9 cellular contexts compared by ENCODE assay signal in the genomic region with DNA sequence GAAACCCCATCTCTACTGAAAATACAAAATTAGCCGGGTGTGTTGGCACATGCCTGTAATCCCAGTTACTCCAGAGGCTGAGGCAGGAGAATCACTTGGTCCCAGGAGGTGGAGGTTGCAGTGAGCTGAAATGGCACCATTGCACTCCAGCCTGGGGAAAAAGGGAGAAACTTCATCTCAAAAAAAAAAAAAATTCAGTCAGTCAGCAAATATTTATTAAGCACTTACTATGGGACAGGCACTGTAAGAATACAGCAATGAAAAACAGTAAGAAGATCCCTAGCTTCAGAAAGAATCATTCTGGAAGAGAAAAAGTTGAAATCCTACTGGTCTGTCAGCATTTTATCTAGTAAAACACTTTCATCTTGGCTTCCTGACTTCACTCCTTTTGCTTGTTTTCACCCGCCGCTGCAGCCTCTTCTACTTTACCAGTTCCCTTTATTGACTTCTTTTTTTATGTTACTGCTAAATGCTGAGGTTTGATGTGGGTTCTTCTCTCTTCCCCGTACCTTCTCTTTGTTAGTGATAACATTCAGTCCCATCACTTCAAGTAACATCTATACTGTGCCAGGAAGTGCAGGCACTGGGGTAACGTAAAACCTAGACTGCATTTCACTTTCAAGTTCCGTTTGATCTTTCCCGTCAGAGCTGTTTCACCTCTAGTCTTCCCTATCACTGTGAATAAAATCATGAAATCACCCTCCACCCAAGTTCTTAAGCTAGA. TPM values are rescaled to one million over a fixed set of nuclear protein-coding genes. Genes with fewer than 3 reads are reported as not detected.
DNase-seq lines count a peak whose midpoint lies in the region; ATAC-seq and TF ChIP-seq lines count a peak whose summit lies in the region.
"Had no signal": no experiment of that assay in that cellular context is flagged by ENCODE, and none has a peak within 500 bp of the region (broad histone marks: within the 10 kb centered on the region; RNA-seq: fewer than 3 reads in every experiment).

No MANE protein-coding gene starts in this region.

- TF ChIP-seq POLR2A in Peyer's patch (IDR thresholded peaks at IDR 0.05) (no peak), esophagus muscularis mucosa (IDR thresholded peaks at IDR 0.05; ENCODE audit: low read depth) (no peak), transverse colon (IDR thresholded peaks at IDR 0.05) (no peak)

- peak overlapping the region in 2 of 4 donors; percentile 63 to 72 for H3K27ac ChIP-seq in Peyer's patch
- no peak overlapping the region for H3K27ac ChIP-seq in esophagus muscularis mucosa (replicated peaks in 1 of 4)
- no peak overlapping the region for H3K27ac ChIP-seq in transverse colon
- H3K27ac ChIP-seq: epithelial cell of prostate had no signal

- H3K4me3 ChIP-seq in Peyer's patch (no peak overlapping the region), esophagus muscularis mucosa (no peak overlapping the region), transverse colon (no peak overlapping the region)

- intact Hi-C loops in esophagus muscularis mucosa (cut with DNase I) (no loop called here), transverse colon (cut with DNase I; ENCODE audit: low total_unique reads) (no loop called here)

- peaks cover 0 to 5% (median 2%) of the 10 kb centered on the region in 4 donors for H3K4me1 ChIP-seq in Peyer's patch
- H3K4me1 ChIP-seq in esophagus muscularis mucosa = no peaks in the 10 kb centered on the region
- H3K4me1 ChIP-seq in transverse colon = no peaks in the 10 kb centered on the region

- in situ Hi-C loops in transverse colon (cut with MboI; ENCODE audit: low pct_ligation_motif_present in 1 of 4, low pct_unique_long_range_greater_than_20kb in 1 of 4, low sequenced_read_pairs in 3 of 4) = no loop called here

- H3K27me3 ChIP-seq in Peyer's patch (no peaks in the 10 kb centered on the region), esophagus muscularis mucosa (no peaks in the 10 kb centered on the region), transverse colon (no peaks in the 10 kb centered on the region)

- peak in 2 of 3 donors; percentile 66 to 77 for DNase-seq in Peyer's patch
- DNase-seq in central memory CD4-positive, alpha-beta T cell = peak; percentile 82
- DNase-seq in dedifferentiated amniotic fluid mesenchymal stem cell (ENCODE audit: extremely low spot score) = no peak
- DNase-seq in esophagus muscularis mucosa (ENCODE audit: extremely low spot score) = no peak
- no peak for DNase-seq in transverse colon
- no peak for DNase-seq in NCI-H187 (lab: John Stamatoyannopoulos, UW)

- 63% methylated on average over 7 of the region's 7 CpGs for WGBS in esophagus muscularis mucosa
- 44 to 45% methylated on average over 6 to 7 of the region's 7 CpGs for WGBS in transverse colon (ENCODE audit: low coverage in 1 of 2), 2 donors

- no peaks in the 10 kb centered on the region for H3K9me3 ChIP-seq in Peyer's patch
- H3K9me3 ChIP-seq in esophagus muscularis mucosa = no peaks in the 10 kb centered on the region
- H3K9me3 ChIP-seq in transverse colon = no peaks in the 10 kb centered on the region

- TF ChIP-seq EP300 in esophagus muscularis mucosa (IDR thresholded peaks at IDR 0.05) (no peak), transverse colon (IDR thresholded peaks at IDR 0.05; ENCODE audit: low read depth) (no peak)

- H3K36me3 ChIP-seq in Peyer's patch = no peaks in the 10 kb centered on the region
- no peaks in the 10 kb centered on the region for H3K36me3 ChIP-seq in esophagus muscularis mucosa
- H3K36me3 ChIP-seq in transverse colon = no peaks in the 10 kb centered on the region

- TF ChIP-seq CTCF in Peyer's patch (IDR thresholded peaks at IDR 0.05) = no peak
- no peak for TF ChIP-seq CTCF in esophagus muscularis mucosa (IDR thresholded peaks at IDR 0.05)
- no peak for TF ChIP-seq CTCF in transverse colon (IDR thresholded peaks at IDR 0.05)

- peak; percentile 96 for ATAC-seq in GM18517 (IDR thresholded peaks at IDR 0.05; ENCODE audit: unreplicated experiment)
- peak; percentile 98 for ATAC-seq in HG02678 (IDR thresholded peaks at IDR 0.05; ENCODE audit: unreplicated experiment)

RNA-seq across cellular contexts. Expression of a gene that starts 10.8 kb away (rescaled TPM):
- 10 to 100 TPM in 1 of 4 donors, 1 to 10 TPM in 3; 1.9 to 38.0 (median 6.5) TPM for total RNA-seq in Peyer's patch
- total RNA-seq in esophagus muscularis mucosa = 10 to 100 TPM in 1 of 4 donors, 1 to 10 TPM in 3; 5.2 to 14.1 (median 8.1) TPM
- 10 to 100 TPM in 1 of 4 donors, 1 to 10 TPM in 3; 3.7 to 11.9 (median 7.1) TPM for total RNA-seq in transverse colon

Comparison
In these comparisons a context has a peak if more than half of its experiments do, and no peak if none do; other contexts are left out.
1. DNase-seq: peak in Peyer's patch (2 of 3) and central memory CD4-positive, alpha-beta T cell (single experiment); none in dedifferentiated amniotic fluid mesenchymal stem cell (single experiment), esophagus muscularis mucosa (single experiment), transverse colon (single experiment) and NCI-H187 (0 of 2).